ENCODE assay signal across 13 cellular contexts in the genomic region with DNA sequence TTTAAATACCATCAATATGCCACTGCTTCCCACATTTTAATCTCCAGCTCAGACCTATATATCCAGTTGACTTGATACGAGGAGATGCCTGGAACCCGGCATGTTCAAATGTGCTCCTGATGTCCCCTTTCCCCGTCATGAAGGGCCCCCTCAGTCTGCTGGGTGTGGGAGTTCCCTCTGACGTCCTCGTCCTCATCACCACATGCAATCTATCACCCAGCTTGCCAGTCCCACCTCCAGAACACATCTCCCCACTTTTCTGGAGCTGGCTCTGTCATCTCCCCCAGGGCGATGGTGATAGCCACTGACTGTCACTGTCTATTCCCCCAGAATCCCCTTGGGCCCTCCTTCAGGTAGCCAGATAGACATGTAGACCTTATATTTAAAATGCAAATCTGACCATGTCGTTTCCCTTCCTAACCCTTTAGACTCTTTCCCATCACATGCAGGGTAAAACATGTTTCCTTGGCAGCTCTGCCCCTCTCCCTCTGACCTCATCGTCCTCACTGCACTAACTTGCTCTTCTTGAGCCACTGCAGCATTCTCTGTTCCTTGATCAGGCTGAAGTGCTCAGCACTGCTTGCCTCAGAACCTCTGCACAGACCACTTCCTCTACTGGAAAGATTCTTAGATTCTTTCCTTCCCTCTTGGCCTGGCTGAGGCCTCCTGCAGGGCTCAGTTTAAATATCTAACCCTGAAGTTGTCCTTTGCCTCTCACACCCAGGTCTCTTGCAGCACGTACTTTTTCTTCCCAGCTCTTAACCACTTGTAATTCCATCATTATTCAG. TPM values are rescaled to one million over a fixed set of nuclear protein-coding genes. Genes with fewer than 3 reads are reported as not detected.
DNase-seq lines count a peak whose midpoint lies in the region; ATAC-seq lines count a peak whose summit lies in the region.
"Had no signal": no experiment of that assay in that cellular context is flagged by ENCODE, and none has a peak within 500 bp of the region (broad histone marks: within the 10 kb centered on the region; RNA-seq: fewer than 3 reads in every experiment).

No MANE protein-coding gene starts in this region.

- peaks cover 31% of the 10 kb centered on the region for H3K4me1 Mint-ChIP-seq in T-helper 17 cell

- peak overlapping the region; percentile 96 for H3K27ac Mint-ChIP-seq in T-helper 17 cell

- H3K79me2 ChIP-seq in GM23248 (ENCODE audit: insufficient read depth), result no peaks in the 10 kb centered on the region
- H3K79me2 ChIP-seq: parathyroid adenoma had no signal

- no peak overlapping the region for H2AFZ ChIP-seq in GM23248
- H2AFZ ChIP-seq: parathyroid adenoma had no signal

- DNase-seq in GM23248 (peak; percentile 24), T-helper 17 cell (no peak), iris pigment epithelial cell (ENCODE audit: low read depth) (peak; percentile 65), mucosa of gallbladder (ENCODE audit: low spot score) (no peak), HK-2 (ENCODE audit: unreplicated experiment) (no peak)
- DNase-seq in stimulated activated naive CD4-positive, alpha-beta T cell treated with Interleukin-2 at 50 U/mL for 16 hours (lab: John Stamatoyannopoulos, UW), result no peak
- DNase-seq: NCI-H345, SK-N-SH, upper lobe of left lung had no signal

- ATAC-seq in T-helper 17 cell (peak; percentile 63), GM21723 (IDR thresholded peaks at IDR 0.05; ENCODE audit: unreplicated experiment) (no peak)
- ATAC-seq: left lobe of liver had no signal

- H3K9ac ChIP-seq in BLaER1, result peak overlapping the region; percentile 31; the same call in 1 of the 2 replicates
- H3K9ac ChIP-seq in GM23248, result no peak overlapping the region
- H3K9ac ChIP-seq: parathyroid adenoma, SK-N-SH had no signal

- H3K27ac ChIP-seq in BLaER1 (no peak overlapping the region), GM23248 (no peak overlapping the region)
- H3K27ac ChIP-seq: parathyroid adenoma, upper lobe of left lung had no signal

- H3K9me3 ChIP-seq in BLaER1, result no peaks in the 10 kb centered on the region
- H3K9me3 ChIP-seq in GM23248 (ENCODE audit: low read depth), result no peaks in the 10 kb centered on the region
- no peaks in the 10 kb centered on the region for H3K9me3 ChIP-seq in T-helper 17 cell (ENCODE audit: control insufficient read depth, low read length, poor library complexity, severe bottlenecking)
- H3K9me3 ChIP-seq: SK-N-SH, upper lobe of left lung had no signal

- H3K9me2 ChIP-seq in GM23248 (ENCODE audit: insufficient read depth), result no peaks in the 10 kb centered on the region
- H3K9me2 ChIP-seq: SK-N-SH had no signal

- no peaks in the 10 kb centered on the region for H4K20me1 ChIP-seq in BLaER1
- H4K20me1 ChIP-seq in GM23248 (ENCODE audit: insufficient read depth), result no peaks in the 10 kb centered on the region

- no peaks in the 10 kb centered on the region for H3K27me3 ChIP-seq in BLaER1
- H3K27me3 ChIP-seq in GM23248 (replicated peaks; ENCODE audit: insufficient read depth), result no peaks in the 10 kb centered on the region
- H3K27me3 ChIP-seq: upper lobe of left lung had no signal

- no peaks in the 10 kb centered on the region for H3K27me3 Mint-ChIP-seq in T-helper 17 cell

- H3K36me3 ChIP-seq in BLaER1 (no peaks in the 10 kb centered on the region), GM23248 (ENCODE audit: low read depth) (no peaks in the 10 kb centered on the region)
- H3K36me3 ChIP-seq: upper lobe of left lung had no signal

- in situ Hi-C loops in GM23248 (cut with MboI), result no loop called here

- H3K4me1 ChIP-seq in BLaER1, result peaks cover 27% of the 10 kb centered on the region
- no peaks in the 10 kb centered on the region for H3K4me1 ChIP-seq in GM23248 (ENCODE audit: insufficient read depth)
- H3K4me1 ChIP-seq: parathyroid adenoma, upper lobe of left lung had no signal

- H3K36me3 Mint-ChIP-seq in T-helper 17 cell (ENCODE audit: low read depth), result peaks cover 2% of the 10 kb centered on the region

- H3K4me3 ChIP-seq in BLaER1 (no peak overlapping the region), GM23248 (no peak overlapping the region)
- H3K4me3 ChIP-seq: upper lobe of left lung had no signal

- no peaks in the 10 kb centered on the region for H3F3A ChIP-seq in GM23248 (ENCODE audit: insufficient read depth)

- H3K4me2 ChIP-seq in BLaER1, result peak overlapping the region; percentile 52
- no peak overlapping the region for H3K4me2 ChIP-seq in GM23248 (ENCODE audit: unreplicated experiment)
- H3K4me2 ChIP-seq: SK-N-SH had no signal

- H3K4me3 Mint-ChIP-seq in T-helper 17 cell, result peak overlapping the region; percentile 81

- 65 to 69% methylated on average over 9 of the region's 9 CpGs for WGBS in GM23248 (ENCODE audit: low coverage in 1 of 2, low lambda C conversion rate in 2 of 2, missing lambda C conversion rate in 2 of 2), 2 experiments

RNA-seq across cellular contexts. Expression of a gene that starts 7.4 kb away (rescaled TPM):
- 1.5 and 4.4 TPM in 2 replicates for total RNA-seq in GM23248 (2014; rRNA removed; shearing (Covaris generic))
- polyA plus RNA-seq in GM23248 (2016; fragmentation: Nextera tagmentation; extraction: Ambion mirVana), result 2.8 and 4.4 TPM in 2 replicates
- total RNA-seq in T-helper 17 cell (1 to 10 TPM; 6.3 to 8.6 TPM), mucosa of gallbladder (6.2 TPM)

RNA-seq across cellular contexts. Expression of a gene that starts 51.6 kb away (rescaled TPM):
- total RNA-seq in GM23248 (2014; rRNA removed; shearing (Covaris generic)), result 130 and 134 TPM in 2 replicates
- 173 and 179 TPM in 2 replicates for polyA plus RNA-seq in GM23248 (2016; fragmentation: Nextera tagmentation; extraction: Ambion mirVana)
- total RNA-seq in T-helper 17 cell (10 to 100 TPM; 51.1 to 61.7 TPM), mucosa of gallbladder (130 TPM)

Comparison
In these comparisons a context has a peak if more than half of its experiments do, and no peak if none do; other contexts are left out.
1. DNase-seq: peak in GM23248 (single experiment) and iris pigment epithelial cell (single experiment); none in T-helper 17 cell (0 of 3), mucosa of gallbladder (single experiment), stimulated activated naive CD4-positive, alpha-beta T cell treated with Interleukin-2 at 50 U/mL for 16 hours (single experiment) and HK-2 (single experiment).